ENCODE assay signal across 1 cellular context in genomic region chr20:48350291-48350988, GRCh38.
TF ChIP-seq lines count a peak whose summit lies in the region.

No MANE protein-coding gene starts in this region.

TF ChIP-seq in GM23338, 12 proteins besides CTCF, POLR2A, EP300 and RAD21 (continued from another document):
- TF ChIP-seq ZNF462 (CRISPR knock-in tag; IDR thresholded peaks at IDR 0.05) (no peak), ZNF114 (CRISPR knock-in tag; IDR thresholded peaks at IDR 0.05) (no peak), ZNF331 (CRISPR knock-in tag; IDR thresholded peaks at IDR 0.05; ENCODE audit: low read depth) (no peak)
